12 cellular contexts compared by ENCODE assay signal in the genomic region with DNA sequence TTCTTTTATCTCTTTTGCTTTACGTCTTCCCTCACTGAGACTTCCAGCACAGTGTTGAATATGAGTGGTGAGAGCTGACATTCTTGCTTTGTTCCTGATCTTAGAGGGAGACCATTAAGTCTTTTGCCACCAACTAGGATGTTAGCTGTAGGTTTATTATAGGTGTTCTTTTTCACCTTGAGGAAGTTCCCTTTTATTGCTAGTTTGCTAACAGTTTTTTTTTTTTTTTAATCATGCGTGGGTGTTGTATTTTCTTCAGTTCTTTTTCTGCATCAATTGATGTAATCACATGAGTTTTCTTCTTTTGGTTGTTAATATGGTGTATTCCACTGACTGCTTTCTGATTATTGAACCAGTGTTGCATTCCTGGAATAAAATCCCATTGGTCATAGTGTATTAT. TPM values are rescaled to one million over a fixed set of nuclear protein-coding genes. Genes with fewer than 3 reads are reported as not detected.
"Had no signal": no experiment of that assay in that cellular context is flagged by ENCODE, and none has a peak within 500 bp of the region (broad histone marks: within the 10 kb centered on the region; RNA-seq: fewer than 3 reads in every experiment).

No MANE protein-coding gene starts in this region.

- DNase-seq: activated CD4-positive, CD25-positive, alpha-beta regulatory T cell treated with anti-CD3 and anti-CD28 coated beads, Interleukin-2, amount 50 U/mL, for 72 hours; effector CD4-positive, alpha-beta T cell; gastrocnemius medialis; heart right ventricle; islet precursor cell; left lung; mesenchymal stem cell; retina; stimulated activated CD4-positive, alpha-beta T cell treated with anti-CD3 and anti-CD28 coated beads, Interleukin-4, amount 100 ng/mL, for 1 hour; stimulated activated CD8-positive, alpha-beta memory T cell treated with anti-CD3 and anti-CD28 coated beads, Interleukin-4, amount 100 ng/mL, for 48 hours had no signal

- ATAC-seq: gastrocnemius medialis, left lung, SK-N-SH treated with all-trans-retinoic acid at 6 μM for 48 hours had no signal

RNA-seq across cellular contexts. Expression of a gene that starts 45.5 kb away (rescaled TPM):
- polyA plus RNA-seq: adipose tissue, heart right ventricle had no signal
